Comparison of ENCODE assay signal across 16 cellular contexts in the genomic region with DNA sequence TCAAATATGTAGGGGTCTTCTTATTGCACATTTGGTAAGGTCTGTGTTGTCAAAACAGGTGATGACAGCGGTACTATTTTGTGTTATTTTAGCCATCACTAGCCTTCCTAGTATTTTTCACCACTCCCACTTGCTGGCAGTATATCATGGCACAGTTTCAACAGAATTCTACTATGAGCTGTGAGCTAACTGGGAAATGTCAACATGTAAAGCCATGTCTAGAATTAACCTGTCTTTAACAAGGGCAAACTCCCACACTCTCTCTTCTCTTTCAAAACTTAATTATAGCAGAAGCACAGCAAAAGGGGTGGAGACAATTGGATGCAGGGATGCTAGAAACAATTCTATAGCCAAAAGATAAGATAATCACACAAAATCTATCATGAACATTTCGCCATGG.
DNase-seq lines count a peak whose midpoint lies in the region; ATAC-seq and TF ChIP-seq lines count a peak whose summit lies in the region.
"Had no signal": no experiment of that assay in that cellular context is flagged by ENCODE, and none has a peak within 500 bp of the region (broad histone marks: within the 10 kb centered on the region; RNA-seq: fewer than 3 reads in every experiment).

No MANE protein-coding gene starts in this region.

- no peak overlapping the region for H3K4me3 Mint-ChIP-seq in activated T-helper 2 cell treated with anti-CD3 and anti-CD28 coated beads, Interferon-gamma antibody, Interleukin-2, Interleukin-4, amounts not matched to agents 10 μg/mL and 5 μg/mL and 100 μg/mL, durations not matched to agents 14 hours and 24 hours and 36 hours (ENCODE audit: low read depth)
- H3K4me3 Mint-ChIP-seq: CD4-positive, alpha-beta memory T cell; HFFc6 had no signal

- no peaks in the 10 kb centered on the region for H3K9me3 ChIP-seq in adipocyte (ENCODE audit: control insufficient read depth, low read length)
- H3K9me3 ChIP-seq: BLaER1, SK-N-SH had no signal

- H3K4me3 ChIP-seq in LNCaP clone FGC (ENCODE audit: low read depth, low read length) (no peak overlapping the region), adipocyte (ENCODE audit: low read length) (no peak overlapping the region)
- H3K4me3 ChIP-seq: BLaER1 had no signal

- no peaks in the 10 kb centered on the region for H3K36me3 Mint-ChIP-seq in activated T-helper 2 cell treated with anti-CD3 and anti-CD28 coated beads, Interferon-gamma antibody, Interleukin-2, Interleukin-4, amounts not matched to agents 10 μg/mL and 5 μg/mL and 100 μg/mL, durations not matched to agents 14 hours and 24 hours and 36 hours (ENCODE audit: low read depth)
- H3K36me3 Mint-ChIP-seq: CD4-positive, alpha-beta memory T cell had no signal

- no peaks in the 10 kb centered on the region for H3K4me1 ChIP-seq in adipocyte (ENCODE audit: control insufficient read depth, insufficient read depth, low read length)
- H3K4me1 ChIP-seq: BLaER1 had no signal

- no peaks in the 10 kb centered on the region for H3K27me3 Mint-ChIP-seq in activated T-helper 2 cell treated with anti-CD3 and anti-CD28 coated beads, Interferon-gamma antibody, Interleukin-2, Interleukin-4, amounts not matched to agents 10 μg/mL and 5 μg/mL and 100 μg/mL, durations not matched to agents 14 hours and 24 hours and 36 hours (ENCODE audit: low read depth)
- H3K27me3 Mint-ChIP-seq: CD4-positive, alpha-beta memory T cell had no signal

- intact Hi-C loops in activated T-helper 2 cell treated with anti-CD3 and anti-CD28 coated beads, Interferon-gamma antibody, Interleukin-2, Interleukin-4, amounts not matched to agents 10 μg/mL and 5 μg/mL and 100 μg/mL, durations not matched to agents 14 hours and 24 hours and 36 hours (cut with micrococcal nuclease), result no loop called here

- no peak for TF ChIP-seq CTCF in LNCaP clone FGC (IDR thresholded peaks at IDR 0.05; ENCODE audit: control insufficient read depth, extremely low read depth, insufficient read depth)

- DNase-seq in LNCaP clone FGC (ENCODE audit: low read depth), result peak; percentile 73
- peak; percentile 46 for DNase-seq in NCI-H146 treated with DMSO at 0.1 percent for 48 hours (lab: John Stamatoyannopoulos, UW; ENCODE audit: unreplicated experiment)
- DNase-seq in NCI-H69 (lab: John Stamatoyannopoulos, UW), result peak; percentile 97
- DNase-seq in adipocyte (ENCODE audit: low read depth), result peak; percentile 21
- no peak for DNase-seq in medulla oblongata (ENCODE audit: extremely low spot score)
- DNase-seq in inferior parietal cortex (ENCODE audit: extremely low spot score), result no peak
- DNase-seq in activated T-helper 2 cell treated with anti-CD3 and anti-CD28 coated beads, Interferon-gamma antibody, Interleukin-2, Interleukin-4, amounts not matched to agents 10 μg/mL and 5 μg/mL and 100 μg/mL, durations not matched to agents 14 hours and 24 hours and 36 hours (ENCODE audit: low spot score), result no peak
- DNase-seq: CD4-positive, alpha-beta memory T cell; DMS79; HFFc6; NCI-H2171 treated with DMSO at 0.1 percent for 48 hours; Right ventricle myocardium superior; SK-N-SH had no signal

- H3K9ac ChIP-seq in adipocyte (ENCODE audit: low read length), result no peak overlapping the region
- H3K9ac ChIP-seq: BLaER1, KMS-11, SK-N-SH had no signal

- no peaks in the 10 kb centered on the region for H3K4me1 Mint-ChIP-seq in activated T-helper 2 cell treated with anti-CD3 and anti-CD28 coated beads, Interferon-gamma antibody, Interleukin-2, Interleukin-4, amounts not matched to agents 10 μg/mL and 5 μg/mL and 100 μg/mL, durations not matched to agents 14 hours and 24 hours and 36 hours (ENCODE audit: low read depth)
- H3K4me1 Mint-ChIP-seq: CD4-positive, alpha-beta memory T cell had no signal

- ATAC-seq in GM19452 (IDR thresholded peaks at IDR 0.05; ENCODE audit: unreplicated experiment), result no peak

- H3K27ac Mint-ChIP-seq in activated T-helper 2 cell treated with anti-CD3 and anti-CD28 coated beads, Interferon-gamma antibody, Interleukin-2, Interleukin-4, amounts not matched to agents 10 μg/mL and 5 μg/mL and 100 μg/mL, durations not matched to agents 14 hours and 24 hours and 36 hours, result no peak overlapping the region
- H3K27ac Mint-ChIP-seq: CD4-positive, alpha-beta memory T cell; HFFc6 had no signal

- H3K36me3 ChIP-seq in adipocyte (ENCODE audit: control insufficient read depth, insufficient read depth, low read length, severe bottlenecking), result no peaks in the 10 kb centered on the region
- H3K36me3 ChIP-seq: BLaER1 had no signal

- H3K9me3 Mint-ChIP-seq in activated T-helper 2 cell treated with anti-CD3 and anti-CD28 coated beads, Interferon-gamma antibody, Interleukin-2, Interleukin-4, amounts not matched to agents 10 μg/mL and 5 μg/mL and 100 μg/mL, durations not matched to agents 14 hours and 24 hours and 36 hours, result no peaks in the 10 kb centered on the region
- H3K9me3 Mint-ChIP-seq: HFFc6 had no signal

- H3K27me3 ChIP-seq in adipocyte (replicated peaks; ENCODE audit: control insufficient read depth, insufficient read depth, low read length), result no peaks in the 10 kb centered on the region
- H3K27me3 ChIP-seq: BLaER1 had no signal

Comparison
In these comparisons a context has a peak if more than half of its experiments do, and no peak if none do; other contexts are left out.
1. DNase-seq: peak in LNCaP clone FGC (single experiment), NCI-H146 treated with DMSO at 0.1 percent for 48 hours (single experiment), NCI-H69 (single experiment) and adipocyte (single experiment); none in medulla oblongata (single experiment), inferior parietal cortex (single experiment) and activated T-helper 2 cell treated with anti-CD3 and anti-CD28 coated beads, Interferon-gamma antibody, Interleukin-2, Interleukin-4, amounts not matched to agents 10 μg/mL and 5 μg/mL and 100 μg/mL, durations not matched to agents 14 hours and 24 hours and 36 hours (single experiment).